Comparison of ENCODE assay signal across 1 cellular context in genomic region chr17:75046583-75047289, GRCh38.
TF ChIP-seq lines count a peak whose summit lies in the region.

ATP5PD (minus strand) TSS chr17:75046969; CDS start chr17:75042650, 4,319 bp downstream.
KCTD2 (plus strand) TSS chr17:75047225; CDS start chr17:75047251, 26 bp downstream.

TF ChIP-seq in K562, 482 proteins besides CTCF, POLR2A, EP300 and RAD21 (continued from another document and continues in another):
- no peak for TF ChIP-seq ZBTB26 (CRISPR knock-in tag; IDR thresholded peaks at IDR 0.05)
- no peak for TF ChIP-seq ZNF134 (CRISPR knock-in tag; conservative IDR thresholded peaks at IDR 0.05)
- TF ChIP-seq NFRKB (IDR thresholded peaks at IDR 0.05; ENCODE audit: low read depth): peak; percentile 79
- TF ChIP-seq ZNF140 (CRISPR knock-in tag; IDR thresholded peaks at IDR 0.05): no peak
- TF ChIP-seq RHOXF2B (CRISPR knock-in tag; conservative IDR thresholded peaks at IDR 0.05): no peak
- no peak for TF ChIP-seq ZNF740 (CRISPR knock-in tag; IDR thresholded peaks at IDR 0.05)
- no peak for TF ChIP-seq ZNF740 (tag; IDR thresholded peaks at IDR 0.05)
- TF ChIP-seq NR2F6 (CRISPR knock-in tag; IDR thresholded peaks at IDR 0.05): no peak
- peak; percentile 74 for TF ChIP-seq KAT7 (CRISPR knock-in tag; IDR thresholded peaks at IDR 0.05; ENCODE audit: borderline replicate concordance)
- no peak for TF ChIP-seq NCOA2 (IDR thresholded peaks at IDR 0.05; ENCODE audit: partially characterized antibody in 2 of 2)
- TF ChIP-seq FOXK1 (CRISPR knock-in tag; IDR thresholded peaks at IDR 0.05; ENCODE audit: borderline replicate concordance): peak; percentile 90; the same call in 1 of the 2 replicates
- TF ChIP-seq EP400 (IDR thresholded peaks at IDR 0.05): peak; percentile 77
- no peak for TF ChIP-seq ZSCAN29 (IDR thresholded peaks at IDR 0.05)
- no peak for TF ChIP-seq ZFP30 (CRISPR knock-in tag; IDR thresholded peaks at IDR 0.05; ENCODE audit: borderline replicate concordance)
- peak; percentile 83; the same call in 1 of the 2 replicates for TF ChIP-seq ZBTB49 (CRISPR knock-in tag; IDR thresholded peaks at IDR 0.05; ENCODE audit: borderline replicate concordance)
- no peak for TF ChIP-seq ZNF212 (CRISPR knock-in tag; IDR thresholded peaks at IDR 0.05)
- no peak for TF ChIP-seq GABPB2 (CRISPR knock-in tag; conservative IDR thresholded peaks at IDR 0.05)
- TF ChIP-seq ARNT (IDR thresholded peaks at IDR 0.05): no peak
- TF ChIP-seq ZNF133 (CRISPR knock-in tag; IDR thresholded peaks at IDR 0.05): no peak
- no peak; the same call in 1 of the 2 replicates for TF ChIP-seq SIN3B (IDR thresholded peaks at IDR 0.05; ENCODE audit: low read depth)
- TF ChIP-seq DPF2 (IDR thresholded peaks at IDR 0.05): 0 out of 2 replicates have a peak, but pooled peaks have one; percentile 9
- TF ChIP-seq SIX5 (IDR thresholded peaks at IDR 0.05; ENCODE audit: borderline replicate concordance in 1 of 2, insufficient read depth in 1 of 2, low read depth in 1 of 2, low read length in 2 of 2): peak in 1 of 2 experiments; percentile 35; a peak in 2 of 4 replicates
- TF ChIP-seq HEY1 (CRISPR knock-in tag; IDR thresholded peaks at IDR 0.05; ENCODE audit: borderline replicate concordance): no peak
- TF ChIP-seq GABPA (tag; conservative IDR thresholded peaks at IDR 0.05; ENCODE audit: low read depth): peak; percentile 98
- TF ChIP-seq POU5F1 (IDR thresholded peaks at IDR 0.05; ENCODE audit: borderline replicate concordance, low read depth, low read length, partially characterized antibody): no peak
- peak; percentile 98 for TF ChIP-seq PKNOX1 (IDR thresholded peaks at IDR 0.05)
- TF ChIP-seq ZBTB34 (CRISPR knock-in tag; IDR thresholded peaks at IDR 0.05): no peak
- TF ChIP-seq FUS (optimal IDR thresholded peaks at IDR 0.05; ENCODE audit: low read depth, low read length): no peak
- no peak for TF ChIP-seq MBD1 (CRISPR knock-in tag; IDR thresholded peaks at IDR 0.05)
- TF ChIP-seq HDAC6 (IDR thresholded peaks at IDR 0.05; ENCODE audit: low read depth, low read length): no peak
- TF ChIP-seq ELF4 (CRISPR knock-in tag; IDR thresholded peaks at IDR 0.05): peak; percentile 60; the same call in 1 of the 2 replicates
- no peak for TF ChIP-seq MYNN (IDR thresholded peaks at IDR 0.05)
- TF ChIP-seq MYNN (CRISPR knock-in tag; IDR thresholded peaks at IDR 0.05): no peak
- no peak for TF ChIP-seq KLF6 (CRISPR knock-in tag; IDR thresholded peaks at IDR 0.05; ENCODE audit: borderline replicate concordance)
- TF ChIP-seq MAFG (tag; conservative IDR thresholded peaks at IDR 0.05): no peak
- TF ChIP-seq TGIF2 (CRISPR knock-in tag; IDR thresholded peaks at IDR 0.05): no peak
- no peak for TF ChIP-seq TCF7 (IDR thresholded peaks at IDR 0.05; ENCODE audit: borderline replicate concordance)
- no peak for TF ChIP-seq ATF6 (CRISPR knock-in tag; IDR thresholded peaks at IDR 0.05)
- TF ChIP-seq ZNF146 (CRISPR knock-in tag; IDR thresholded peaks at IDR 0.05; ENCODE audit: unreplicated experiment): no peak
- TF ChIP-seq ZBTB43 (CRISPR knock-in tag; IDR thresholded peaks at IDR 0.05): peak; percentile 61; the same call in 1 of the 2 replicates
- TF ChIP-seq BCOR (IDR thresholded peaks at IDR 0.05): peak; percentile 12; the same call in 1 of the 2 replicates
- no peak for TF ChIP-seq NBN (IDR thresholded peaks at IDR 0.05; ENCODE audit: low read depth)
- TF ChIP-seq ATF1 (CRISPR knock-in tag; IDR thresholded peaks at IDR 0.05): no peak
- peak; percentile 93 for TF ChIP-seq ATF1 (tag; IDR thresholded peaks at IDR 0.05)
- peak; percentile 62; the same call in 1 of the 2 replicates for TF ChIP-seq SREBF1 (IDR thresholded peaks at IDR 0.05; ENCODE audit: borderline replicate concordance, low read depth, low read length)
- no peak for TF ChIP-seq TCF15 (CRISPR knock-in tag; IDR thresholded peaks at IDR 0.05)
- TF ChIP-seq ZNF280B (CRISPR knock-in tag; IDR thresholded peaks at IDR 0.05): no peak
- TF ChIP-seq C11orf30 (IDR thresholded peaks at IDR 0.05; ENCODE audit: low read depth): peak; percentile 89
